Comparison of ENCODE assay signal across 21 cellular contexts in the genomic region with DNA sequence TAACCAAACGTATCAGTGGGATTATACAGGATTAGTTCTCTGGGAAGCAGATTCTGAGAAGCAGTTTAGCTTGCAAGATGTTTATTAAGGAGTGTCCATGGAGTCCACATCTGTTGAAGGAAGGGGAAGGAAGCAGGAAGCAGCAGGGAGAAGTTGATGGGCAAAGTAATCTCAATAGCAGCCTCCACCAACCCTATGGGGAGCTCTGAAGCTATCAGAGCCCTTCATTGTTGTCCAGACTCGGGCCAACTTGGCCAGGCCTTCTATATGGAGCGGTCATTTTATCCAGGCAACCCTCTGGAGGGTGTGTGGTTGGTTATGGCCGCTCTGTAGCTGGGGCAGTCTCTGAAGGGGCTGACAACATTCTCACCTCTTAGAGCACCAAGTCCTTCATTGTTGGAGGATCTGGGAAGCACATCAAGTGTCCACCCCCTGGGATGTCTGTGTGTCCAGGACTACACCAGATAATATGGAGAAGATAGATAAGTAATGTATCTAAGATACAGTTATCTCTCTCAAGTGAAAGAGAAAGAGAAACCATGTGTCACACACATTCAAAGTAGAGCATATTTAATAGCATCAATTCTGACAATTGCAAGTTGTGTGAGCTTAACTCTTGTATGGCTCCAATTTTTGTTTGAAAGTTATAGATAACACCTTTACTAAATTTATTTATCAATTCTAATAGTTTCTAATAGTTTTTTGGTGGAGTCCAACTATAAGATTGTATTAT.
DNase-seq lines count a peak whose midpoint lies in the region; ATAC-seq, FAIRE-seq and TF ChIP-seq lines count a peak whose summit lies in the region.
"Had no signal": no experiment of that assay in that cellular context is flagged by ENCODE, and none has a peak within 500 bp of the region (broad histone marks: within the 10 kb centered on the region; RNA-seq: fewer than 3 reads in every experiment).

No MANE protein-coding gene starts in this region.

- no peaks in the 10 kb centered on the region for H3K9me3 ChIP-seq in GM12878 (replicated peaks; ENCODE audit: control insufficient read depth, insufficient read depth, low read length)
- no peaks in the 10 kb centered on the region for H3K9me3 ChIP-seq in neuronal stem cell (replicated peaks in 1 of 2; ENCODE audit: control insufficient read depth in 2 of 2, insufficient read depth in 1 of 2, low read depth in 1 of 2, low read length in 2 of 2)
- H3K9me3 ChIP-seq in PC-3 (ENCODE audit: low read length), result no peaks in the 10 kb centered on the region
- H3K9me3 ChIP-seq: SK-N-SH had no signal

- H3K36me3 ChIP-seq in GM12878 (ENCODE audit: control insufficient read depth in 2 of 2, insufficient read depth in 2 of 2, low read length in 1 of 2) (no peaks in the 10 kb centered on the region), neuronal stem cell (replicated peaks in 1 of 2; ENCODE audit: control insufficient read depth in 2 of 2, insufficient read depth in 2 of 2, low read length in 2 of 2) (no peaks in the 10 kb centered on the region), PC-3 (ENCODE audit: low read depth, low read length) (no peaks in the 10 kb centered on the region)

- no peaks in the 10 kb centered on the region for H3K79me1 ChIP-seq in neuronal stem cell (ENCODE audit: low read depth, low read length)

- no peak overlapping the region for H4K91ac ChIP-seq in neuronal stem cell (ENCODE audit: low read depth, low read length, poor library complexity)

- SMC1A ChIA-PET in GM12878 (lab: Charles Lee; ENCODE audit: uncharacterized antibody, unreplicated experiment), result no interaction called here

- no peak overlapping the region for H3K18ac ChIP-seq in neuronal stem cell (ENCODE audit: low read length)

- H3F3A ChIP-seq in PC-3 (ENCODE audit: low read length, unreplicated experiment), result no peaks in the 10 kb centered on the region

- H3K27me3 ChIP-seq in GM12878 (replicated peaks in 1 of 2; ENCODE audit: control insufficient read depth in 2 of 2, insufficient read depth in 2 of 2, low read length in 1 of 2) (no peaks in the 10 kb centered on the region; a peak in 1 of 4 replicates), neuronal stem cell (ENCODE audit: control insufficient read depth in 3 of 3, insufficient read depth in 3 of 3, low read depth in 1 of 3, low read length in 3 of 3) (no peaks in the 10 kb centered on the region), PC-3 (ENCODE audit: low read length) (no peaks in the 10 kb centered on the region)

- H3K4ac ChIP-seq in neuronal stem cell (ENCODE audit: low read length), result no peak overlapping the region

- no peak overlapping the region for H3K9ac ChIP-seq in GM12878 (ENCODE audit: control insufficient read depth, insufficient read depth, low read length)
- H3K9ac ChIP-seq in neuronal stem cell (ENCODE audit: low read depth, low read length, poor library complexity), result no peak overlapping the region
- H3K9ac ChIP-seq in PC-3 (ENCODE audit: low read length), result no peak overlapping the region

- H2AK5ac ChIP-seq in neuronal stem cell (ENCODE audit: low read depth, low read length), result no peak overlapping the region

- H3K23ac ChIP-seq in neuronal stem cell (ENCODE audit: low read depth, low read length, poor library complexity), result no peak overlapping the region

- RAD21 ChIA-PET in GM12878 (lab: Charles Lee; ENCODE audit: unreplicated experiment), result no interaction called here

- H3K27ac ChIP-seq in GM12878 (ENCODE audit: control insufficient read depth, insufficient read depth) (no peak overlapping the region), neuronal stem cell (replicated peaks; ENCODE audit: low read length) (no peak overlapping the region), PC-3 (ENCODE audit: low read length) (no peak overlapping the region)
- H3K27ac ChIP-seq: HL-60 had no signal

- H3K4me2 ChIP-seq in GM12878 (ENCODE audit: control insufficient read depth, insufficient read depth) (no peak overlapping the region), neuronal stem cell (ENCODE audit: insufficient read depth, low read length, poor library complexity, severe bottlenecking) (no peak overlapping the region), PC-3 (ENCODE audit: low read length) (no peak overlapping the region)

- no peaks in the 10 kb centered on the region for H3K9me2 ChIP-seq in PC-3 (replicated peaks; ENCODE audit: low read length)
- H3K9me2 ChIP-seq: SK-N-SH had no signal

- in situ Hi-C loops in GM12878 (cut with MboI), result loop anchor here (25.0 kb wide), 1 partner anchor 521 kb away; no protein-coding TSS in a partner anchor

- H2BK5ac ChIP-seq in neuronal stem cell (ENCODE audit: low read length), result no peak overlapping the region

- H3K4me3 ChIP-seq in GM12878 (no peak overlapping the region), neuronal stem cell (ENCODE audit: low read length in 2 of 2) (no peak overlapping the region), PC-3 (ENCODE audit: low read length) (no peak overlapping the region)

- POLR2A ChIA-PET in GM12878 (lab: Charles Lee), result no interaction called here
- POLR2A ChIA-PET in PC-3 (lab: Charles Lee; ENCODE audit: unreplicated experiment), result no interaction called here

- H4K8ac ChIP-seq in neuronal stem cell (ENCODE audit: low read depth, low read length), result no peak overlapping the region

- intact Hi-C loops in GM12878 (cut with micrococcal nuclease; ENCODE audit: unreplicated experiment), result no loop called here
- intact Hi-C loops in PC-3 (cut with micrococcal nuclease), result no loop called here

- FAIRE-seq in GM18507 (lab: Jason Lieb, UNC), result peak; percentile 39
- no peak for FAIRE-seq in GM12878 (lab: Jason Lieb, UNC)
- FAIRE-seq: H54 had no signal

- no peak overlapping the region for H2BK120ac ChIP-seq in neuronal stem cell (ENCODE audit: low read depth, low read length)

- H2BK15ac ChIP-seq in neuronal stem cell (ENCODE audit: low read length), result no peak overlapping the region

- no peak overlapping the region for H2BK12ac ChIP-seq in neuronal stem cell (ENCODE audit: low read length)

- no peak overlapping the region for H2AFZ ChIP-seq in GM12878 (ENCODE audit: control insufficient read depth, low read depth, low read length)
- peak overlapping the region; percentile 17 for H2AFZ ChIP-seq in neuronal stem cell (ENCODE audit: low read length)
- H2AFZ ChIP-seq in PC-3 (ENCODE audit: low read length), result no peak overlapping the region

- BruUV-seq in GM12878 (replicated peaks; lab: Mats Ljungman, UMichigan) (no TSS peak), PC-3 (replicated peaks; lab: Mats Ljungman, UMichigan) (no TSS peak)

- TF ChIP-seq EP300 in GM12878 (IDR thresholded peaks at IDR 0.05; ENCODE audit: borderline replicate concordance in 1 of 2, control insufficient read depth in 1 of 2, low read depth in 2 of 2, low read length in 2 of 2), result no peak

- no peak for TF ChIP-seq CTCF in GM12878 (IDR thresholded peaks at IDR 0.05 in 2 of 3, conservative IDR thresholded peaks at IDR 0.05 in 1 of 3; ENCODE audit: control insufficient read depth in 2 of 3, extremely low read depth in 1 of 3, insufficient read depth in 1 of 3, low read depth in 3 of 3, low read length in 3 of 3)
- no peak for TF ChIP-seq CTCF in PC-3 (conservative IDR thresholded peaks at IDR 0.05; ENCODE audit: low read depth, low read length)

- H3K14ac ChIP-seq in neuronal stem cell (ENCODE audit: low read length), result no peak overlapping the region

- no peak for TF ChIP-seq POLR2A in GM12878 (IDR thresholded peaks at IDR 0.05; ENCODE audit: low read depth, low read length)

- H3K4me1 ChIP-seq in GM12878 (ENCODE audit: control insufficient read depth, insufficient read depth, low read length), result no peaks in the 10 kb centered on the region
- H3K4me1 ChIP-seq in neuronal stem cell (ENCODE audit: control insufficient read depth in 2 of 2, insufficient read depth in 1 of 2, low read depth in 1 of 2, low read length in 2 of 2), result no peaks in the 10 kb centered on the region
- H3K4me1 ChIP-seq in PC-3 (ENCODE audit: insufficient read depth, low read length), result peaks cover 15% of the 10 kb centered on the region

- WGBS in GM12878 (ENCODE audit: insufficient coverage, insufficient replicate concordance, low lambda C conversion rate, missing lambda C conversion rate), result 18% methylated on average over 4 of the region's 4 CpGs
- no CpG with 5 or more reads among the region's 4 CpGs for WGBS in neuronal stem cell (ENCODE audit: extremely low coverage in 2 of 2, insufficient read length in 2 of 2, insufficient replicate concordance in 1 of 2), 2 donors

- H3K79me2 ChIP-seq in GM12878 (ENCODE audit: control insufficient read depth, insufficient read depth, low read length) (no peaks in the 10 kb centered on the region), PC-3 (ENCODE audit: low read length) (no peaks in the 10 kb centered on the region)

- ATAC-seq in HG03354 (IDR thresholded peaks at IDR 0.05; ENCODE audit: poor library complexity, severe bottlenecking, unreplicated experiment), result peak; percentile 53
- peak; percentile 32; the same call in 2 of the 3 replicates for ATAC-seq in GM12878
- no peak for ATAC-seq in PC-3

- DNase-seq in GM18507 (ENCODE audit: extremely low spot score, insufficient read length, low read depth) (no peak), GM12878 (ENCODE audit: low read depth, low spot score) (no peak), neuronal stem cell (ENCODE audit: low spot score) (no peak), COLO668 (lab: John Stamatoyannopoulos, UW; ENCODE audit: unreplicated experiment) (no peak), NCI-H526 treated with DMSO at 0.1 percent for 48 hours (lab: John Stamatoyannopoulos, UW) (no peak), PC-3 (no peak)
- DNase-seq: ACHN; AML-193; GF-D8; Kasumi-1; MM.1S; NCI-H1092; NCI-H1436 treated with DMSO at 0.1 percent for 48 hours; NCI-H2029; NCI-H526; NK-92 treated with Interleukin-12 subunit alpha and Interleukin-12 subunit beta, amount 100 ng/mL, for 24 hours; SHP77; SK-N-SH had no signal

- CTCF ChIA-PET in GM12878 (lab: Yijun Ruan, JAX), result no interaction called here
- CTCF ChIA-PET in PC-3 (lab: Charles Lee), result no interaction called here

- no peaks in the 10 kb centered on the region for H4K20me1 ChIP-seq in GM12878 (ENCODE audit: control insufficient read depth, insufficient read depth)
- no peaks in the 10 kb centered on the region for H4K20me1 ChIP-seq in PC-3 (ENCODE audit: low read length)

- TF ChIP-seq RAD21 in GM12878 (IDR thresholded peaks at IDR 0.05; ENCODE audit: insufficient read depth, low read depth, low read length), result no peak

TF ChIP-seq in GM12878, 131 proteins besides CTCF, POLR2A, EP300 and RAD21 (continues in another document):
- no peak for TF ChIP-seq KAT2A (conservative IDR thresholded peaks at IDR 0.05; ENCODE audit: control insufficient read depth, low read depth, low read length)
- TF ChIP-seq NR2C2 (IDR thresholded peaks at IDR 0.05; ENCODE audit: borderline replicate concordance, control insufficient read depth, insufficient read length, low read depth), result no peak
- TF ChIP-seq ESRRA (IDR thresholded peaks at IDR 0.05; ENCODE audit: low read length), result no peak
